Comparison of ENCODE assay signal across 9 cellular contexts in the genomic region with DNA sequence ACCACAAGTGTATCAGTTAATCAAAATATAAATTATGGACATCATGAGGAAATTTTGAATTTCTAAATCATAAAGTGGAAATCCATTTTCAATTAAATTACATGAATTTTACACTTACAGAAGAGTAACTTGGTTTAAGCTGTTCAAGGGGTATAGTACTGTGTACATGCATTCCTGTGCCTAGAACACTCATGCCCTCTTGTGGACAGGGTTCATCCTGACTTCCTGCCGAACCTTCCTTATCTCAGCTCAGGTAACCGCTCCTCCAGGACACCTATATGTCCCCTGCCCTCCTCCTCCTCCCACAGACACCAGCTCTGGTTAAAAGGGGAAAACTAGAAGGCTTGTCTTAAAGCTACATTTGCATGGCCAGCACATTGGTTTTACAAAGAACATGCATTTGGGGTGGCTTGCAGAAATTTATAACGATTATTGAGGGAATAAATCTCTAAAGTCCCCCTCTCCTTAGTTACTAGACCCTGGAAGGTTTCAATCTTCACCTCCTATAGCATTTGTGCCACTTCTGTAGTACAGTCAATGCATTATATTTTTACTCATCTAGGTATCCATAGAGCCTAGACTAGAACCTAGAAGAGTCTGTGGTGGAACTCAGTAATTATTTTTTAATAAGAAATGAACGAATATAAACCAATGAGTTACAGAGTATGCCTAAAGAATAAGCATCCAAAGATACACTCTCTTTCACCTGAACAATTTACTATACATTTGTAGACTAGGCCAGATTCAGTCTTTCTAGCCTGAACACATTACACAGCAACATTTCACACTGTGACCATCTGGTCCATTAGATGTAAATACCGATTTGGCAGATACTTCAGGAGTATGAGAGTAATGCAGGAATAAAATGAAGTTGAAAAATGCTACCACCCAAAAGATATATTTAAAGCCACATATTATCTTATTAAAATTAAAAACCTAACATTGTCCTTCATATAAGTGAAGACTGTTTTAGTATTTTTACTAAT.
A peak's percentile ranks its signal among the peaks of the same experiment; 100 is the strongest.
DNase-seq lines count a peak whose midpoint lies in the region; ATAC-seq, FAIRE-seq and TF ChIP-seq lines count a peak whose summit lies in the region.
"Had no signal": no experiment of that assay in that cellular context is flagged by ENCODE, and none has a peak within 500 bp of the region (broad histone marks: within the 10 kb centered on the region; RNA-seq: fewer than 3 reads in every experiment).

No MANE protein-coding gene starts in this region.

- no peaks in the 10 kb centered on the region for H4K20me1 ChIP-seq in keratinocyte (ENCODE audit: control insufficient read depth, extremely low read depth, insufficient read depth, low read length)

- H3K4me1 ChIP-seq in keratinocyte (ENCODE audit: control insufficient read depth, extremely low read depth, insufficient read depth, low read length), result no peaks in the 10 kb centered on the region

- no peaks in the 10 kb centered on the region for H3K27me3 ChIP-seq in keratinocyte (ENCODE audit: control insufficient read depth, extremely low read depth, insufficient read depth, low read length)

- FAIRE-seq in keratinocyte (lab: Jason Lieb, UNC) (peak; percentile 75), GM12891 (lab: Jason Lieb, UNC) (no peak)
- FAIRE-seq: islet of Langerhans had no signal

- no peaks in the 10 kb centered on the region for H3K79me2 ChIP-seq in keratinocyte (ENCODE audit: control insufficient read depth, insufficient read depth, low read length)

- no peaks in the 10 kb centered on the region for H3K9me3 ChIP-seq in keratinocyte (ENCODE audit: control insufficient read depth, low read depth, low read length)

- dilution Hi-C loops in keratinocyte (cut with MboI; ENCODE audit: extremely low pct_ligation_motif_present, low sequenced_read_pairs), result no loop called here

- TF ChIP-seq POLR2A in GM18505 (IDR thresholded peaks at IDR 0.05; ENCODE audit: borderline replicate concordance, extremely low read depth, insufficient read depth, insufficient read length) (no peak), GM12891 (IDR thresholded peaks at IDR 0.05; ENCODE audit: low read depth, low read length) (no peak)

- TF ChIP-seq CTCF in WI38 (IDR thresholded peaks at IDR 0.05; ENCODE audit: low read depth, low read length) (peak; percentile 59), keratinocyte (optimal IDR thresholded peaks at IDR 0.05 in 1 of 3, IDR thresholded peaks at IDR 0.05 in 1 of 3, conservative IDR thresholded peaks at IDR 0.05 in 1 of 3; ENCODE audit: extremely low read depth in 1 of 3, insufficient read depth in 2 of 3, low read length in 3 of 3) (peak; percentile 75 to 96 (median 86))

- H3K9ac ChIP-seq in keratinocyte (ENCODE audit: control insufficient read depth, extremely low read depth, insufficient read depth, low read length), result no peak overlapping the region

- ATAC-seq in GM18505 (IDR thresholded peaks at IDR 0.05; ENCODE audit: unreplicated experiment) (peak; percentile 82), HG02798 (IDR thresholded peaks at IDR 0.05; ENCODE audit: poor library complexity, unreplicated experiment) (peak; percentile 81)

- no peak overlapping the region for H3K27ac ChIP-seq in keratinocyte (ENCODE audit: control insufficient read depth, insufficient read depth, low read length)

- no peak overlapping the region for H2AFZ ChIP-seq in keratinocyte (ENCODE audit: control insufficient read depth, low read length)

- H3K4me2 ChIP-seq in keratinocyte (ENCODE audit: control insufficient read depth, extremely low read depth, insufficient read depth, low read depth, low read length), result no peak overlapping the region

- H3K4me3 ChIP-seq in WI38 (ENCODE audit: low read depth, low read length) (no peak overlapping the region), keratinocyte (ENCODE audit: control insufficient read depth in 2 of 3, extremely low read depth in 1 of 3, insufficient read depth in 2 of 3, low read depth in 1 of 3, low read length in 3 of 3) (no peak overlapping the region)

- DNase-seq in AG08396 (ENCODE audit: low spot score), result peak; percentile 32
- DNase-seq in NCI-H1930 (lab: John Stamatoyannopoulos, UW), result peak; percentile 5 to 25
- DNase-seq in keratinocyte (ENCODE audit: low read depth, low spot score), result peak; percentile 28
- DNase-seq in GM12891 (ENCODE audit: insufficient read length, low spot score), result no peak
- no peak for DNase-seq in T1000 (lab: John Stamatoyannopoulos, UW)

- no peaks in the 10 kb centered on the region for H3K36me3 ChIP-seq in keratinocyte (ENCODE audit: control insufficient read depth in 2 of 2, extremely low read depth in 1 of 2, insufficient read depth in 2 of 2, low read length in 2 of 2)

- no peaks in the 10 kb centered on the region for H3K9me1 ChIP-seq in keratinocyte (ENCODE audit: control insufficient read depth, extremely low read depth, insufficient read depth, low read length)

TF ChIP-seq in GM12891, 5 proteins besides CTCF, POLR2A, EP300 and RAD21:
- no peak for TF ChIP-seq POLR2AphosphoS5 (IDR thresholded peaks at IDR 0.05; ENCODE audit: low read depth, low read length)
- no peak for TF ChIP-seq PAX5 (IDR thresholded peaks at IDR 0.05; ENCODE audit: insufficient read depth, low read length, severe bottlenecking)
- TF ChIP-seq SPI1 (IDR thresholded peaks at IDR 0.05; ENCODE audit: low read depth, low read length), result no peak
- TF ChIP-seq POU2F2 (IDR thresholded peaks at IDR 0.05; ENCODE audit: low read depth, low read length), result no peak
- no peak for TF ChIP-seq TAF1 (IDR thresholded peaks at IDR 0.05; ENCODE audit: low read depth, low read length)

Comparison
In these comparisons a context has a peak if more than half of its experiments do, and no peak if none do; other contexts are left out.
1. DNase-seq: peak in AG08396 (single experiment), NCI-H1930 (2 of 2) and keratinocyte (single experiment); none in GM12891 (single experiment) and T1000 (single experiment).